In the genomic region with DNA sequence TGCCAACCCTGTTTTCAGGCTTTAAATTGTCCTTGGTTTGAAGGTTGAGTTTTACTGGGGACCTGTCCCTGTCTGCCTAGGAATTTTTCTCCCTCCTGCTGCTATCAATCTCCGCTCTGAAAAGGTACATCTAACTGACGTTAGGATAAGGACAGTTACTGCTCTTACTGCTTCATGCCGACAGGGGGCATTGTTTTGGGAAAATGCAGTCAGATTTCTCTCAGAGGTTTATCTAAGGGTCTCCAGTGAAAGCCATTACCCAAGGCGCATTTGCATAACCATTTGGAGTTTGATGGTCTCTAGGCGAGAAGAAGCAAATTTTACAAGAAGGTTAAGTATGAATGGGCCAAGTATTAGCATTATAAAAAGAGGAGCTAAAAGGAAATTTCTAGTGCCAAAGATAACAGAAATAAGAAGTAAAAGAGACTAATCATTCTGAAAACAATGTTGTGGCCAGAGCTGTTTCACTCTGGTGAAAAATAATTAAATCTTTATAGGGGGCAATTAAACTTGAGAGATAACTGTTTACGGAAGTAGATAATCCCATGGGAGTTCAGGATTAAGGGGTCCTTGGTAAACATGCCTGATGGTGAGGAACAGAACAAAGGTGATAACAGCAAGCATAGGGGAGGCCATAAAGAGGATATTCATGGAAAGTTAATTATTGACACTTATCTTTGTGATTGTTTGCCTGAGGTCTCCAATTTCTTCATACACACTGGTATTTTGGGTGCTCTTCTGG, we compare ENCODE assay signal across 23 cellular contexts.
DNase-seq lines count a peak whose midpoint lies in the region; ATAC-seq and TF ChIP-seq lines count a peak whose summit lies in the region.
"Had no signal": no experiment of that assay in that cellular context is flagged by ENCODE, and none has a peak within 500 bp of the region (broad histone marks: within the 10 kb centered on the region; RNA-seq: fewer than 3 reads in every experiment).

No MANE protein-coding gene starts in this region.

- no peak overlapping the region for H3K4me3 ChIP-seq in DOHH2 (ENCODE audit: low read length)
- H3K4me3 ChIP-seq in NT2/D1 (ENCODE audit: insufficient read length, low read depth): no peak overlapping the region
- H3K4me3 ChIP-seq in fibroblast of mammary gland (ENCODE audit: control insufficient read depth, low read depth, low read length): no peak overlapping the region
- no peak overlapping the region for H3K4me3 ChIP-seq in osteoblast (ENCODE audit: insufficient read depth, low read length)
- H3K4me3 ChIP-seq: colonic mucosa, testis had no signal

- peak; percentile 37 for TF ChIP-seq CTCF in DOHH2 (IDR thresholded peaks at IDR 0.05; ENCODE audit: low read depth, low read length, poor library complexity, severe bottlenecking)
- TF ChIP-seq CTCF in fibroblast of mammary gland (conservative IDR thresholded peaks at IDR 0.05; ENCODE audit: control insufficient read depth, insufficient read depth, low read depth, low read length): peak; percentile 6
- TF ChIP-seq CTCF in osteoblast (IDR thresholded peaks at IDR 0.05; ENCODE audit: extremely low read depth, low read depth, low read length): peak; percentile 18

- H3K27ac ChIP-seq in DOHH2 (ENCODE audit: low read depth, low read length) (no peak overlapping the region), osteoblast (ENCODE audit: low read depth, low read length) (no peak overlapping the region)
- H3K27ac ChIP-seq: colonic mucosa, testis had no signal

- ATAC-seq in HG03039 (IDR thresholded peaks at IDR 0.05; ENCODE audit: unreplicated experiment): no peak
- ATAC-seq: activated CD8-positive, alpha-beta T cell treated with anti-CD3 and anti-CD28 coated beads, Interleukin-2, amount 10 ng/mL, durations not matched to agents 7 days and 5 days; activated naive CD4-positive, alpha-beta T cell treated with anti-CD3 and anti-CD28 coated beads, Interleukin-2, amount 50 U/mL, for 72 hours; natural killer cell treated with Interleukin-12 subunit alpha and Interleukin-12 subunit beta and Interleukin-15 and Interleukin-18, amount 100 ng/mL, for 72 hours; T-helper 17 cell had no signal

- DNase-seq in NT2/D1 (ENCODE audit: low read depth, low spot score) (peak; percentile 77), fibroblast of mammary gland (ENCODE audit: low read depth) (no peak), osteoblast (ENCODE audit: insufficient read length, low spot score, missing footprints) (no peak), DMS153 treated with DMSO at 0.1 percent for 48 hours (lab: John Stamatoyannopoulos, UW; ENCODE audit: unreplicated experiment) (no peak), Kasumi-1 (lab: John Stamatoyannopoulos, UW) (no peak)
- DNase-seq: activated B cell treated with CpG ODN at 0.5 μM for 24 hours; activated CD8-positive, alpha-beta T cell treated with anti-CD3 and anti-CD28 coated beads, Interleukin-2, amount 10 ng/mL, durations not matched to agents 7 days and 5 days; activated T-cell treated with anti-CD3 and anti-CD28 coated beads, Interleukin-2, amount 50 U/mL, for 48 hours; C1 segment of cervical spinal cord; colonic mucosa; glutamatergic neuron; kidney; MM.1S; NCI-H1930; NCI-H446 treated with DMSO at 0.1 percent for 48 hours; SIG-M5; stimulated activated CD4-positive, alpha-beta T cell treated with anti-CD3 and anti-CD28 coated beads, Interleukin-12 subunit alpha, Interleukin-12 subunit beta, amount 100 ng/mL, for 4 hours; T-helper 17 cell; testis had no signal

- H3K9me2 ChIP-seq in DOHH2 (replicated peaks; ENCODE audit: control insufficient read depth, low read length): no peaks in the 10 kb centered on the region

- H3K4me1 ChIP-seq in DOHH2 (ENCODE audit: control insufficient read depth, low read length) (no peaks in the 10 kb centered on the region), NT2/D1 (ENCODE audit: insufficient read depth, insufficient read length) (no peaks in the 10 kb centered on the region), osteoblast (ENCODE audit: insufficient read depth, low read length) (no peaks in the 10 kb centered on the region)
- H3K4me1 ChIP-seq: colonic mucosa, testis had no signal

- H3F3A ChIP-seq in DOHH2 (ENCODE audit: control insufficient read depth, insufficient read depth): no peaks in the 10 kb centered on the region

- H3K36me3 ChIP-seq in DOHH2 (ENCODE audit: control insufficient read depth, low read length): no peaks in the 10 kb centered on the region
- no peaks in the 10 kb centered on the region for H3K36me3 ChIP-seq in NT2/D1 (ENCODE audit: insufficient read depth, insufficient read length, low read length)
- no peaks in the 10 kb centered on the region for H3K36me3 ChIP-seq in osteoblast (ENCODE audit: insufficient read depth, low read length)
- H3K36me3 ChIP-seq: colonic mucosa had no signal

- H4K20me1 ChIP-seq in DOHH2 (ENCODE audit: control insufficient read depth, insufficient read depth, low read depth, low read length) (no peaks in the 10 kb centered on the region), osteoblast (ENCODE audit: insufficient read depth, low read length) (no peaks in the 10 kb centered on the region)

- no peak overlapping the region for H3K9ac ChIP-seq in NT2/D1 (ENCODE audit: insufficient read length, low read depth)

- H3K9me3 ChIP-seq in DOHH2 (ENCODE audit: control insufficient read depth, insufficient read depth, low read length): peaks cover 17% of the 10 kb centered on the region; the same call in 1 of the 2 replicates
- peaks cover 28% of the 10 kb centered on the region; the same call in 1 of the 2 replicates for H3K9me3 ChIP-seq in NT2/D1 (ENCODE audit: insufficient read depth, low read length)
- no peaks in the 10 kb centered on the region for H3K9me3 ChIP-seq in osteoblast (ENCODE audit: low read depth, low read length)
- H3K9me3 ChIP-seq: colonic mucosa, testis had no signal

- H2AFZ ChIP-seq in osteoblast (ENCODE audit: low read length): no peak overlapping the region

- H3K79me2 ChIP-seq in DOHH2 (ENCODE audit: control insufficient read depth, low read length) (no peaks in the 10 kb centered on the region), osteoblast (ENCODE audit: insufficient read depth, low read length) (no peaks in the 10 kb centered on the region)

- H3K4me2 ChIP-seq in DOHH2 (ENCODE audit: low read length): no peak overlapping the region
- H3K4me2 ChIP-seq in osteoblast (ENCODE audit: insufficient read depth, low read length): no peak overlapping the region

- H3K27me3 ChIP-seq in DOHH2 (ENCODE audit: control insufficient read depth, low read length): no peaks in the 10 kb centered on the region
- H3K27me3 ChIP-seq in NT2/D1 (ENCODE audit: insufficient read depth, insufficient read length): no peaks in the 10 kb centered on the region
- H3K27me3 ChIP-seq in osteoblast (ENCODE audit: insufficient read depth, low read length): no peaks in the 10 kb centered on the region
- H3K27me3 ChIP-seq: colonic mucosa, testis had no signal
